In the genomic region with DNA sequence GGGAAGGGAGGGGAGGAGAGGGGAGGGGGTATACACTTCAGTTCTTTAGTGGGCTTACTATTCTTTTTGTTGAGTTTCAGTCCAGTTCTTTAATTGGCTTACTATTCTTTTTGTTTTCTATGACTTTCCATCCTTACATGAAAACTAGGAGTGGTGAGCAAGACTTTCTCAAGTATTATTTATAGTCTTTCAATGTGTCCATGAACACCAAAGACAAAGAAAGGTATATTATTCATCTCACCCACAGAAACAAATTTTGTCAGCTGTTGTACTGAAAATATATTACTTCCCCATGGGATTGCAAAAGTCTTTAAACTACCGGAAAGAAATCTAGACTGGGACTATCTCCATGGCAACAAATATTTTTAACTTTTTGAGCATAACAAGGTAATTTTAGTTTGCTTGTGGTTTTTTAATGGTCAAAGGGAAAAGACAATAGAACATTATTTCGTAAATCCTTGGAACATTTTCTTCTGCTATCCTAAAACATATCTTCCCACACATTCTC, we compare ENCODE assay signal across 9 cellular contexts. TPM values are rescaled to one million over a fixed set of nuclear protein-coding genes. Genes with fewer than 3 reads are reported as not detected.
A peak's percentile ranks its signal among the peaks of the same experiment; 100 is the strongest.
DNase-seq lines count a peak whose midpoint lies in the region; TF ChIP-seq lines count a peak whose summit lies in the region.
"Had no signal": no experiment of that assay in that cellular context is flagged by ENCODE, and none has a peak within 500 bp of the region (broad histone marks: within the 10 kb centered on the region; RNA-seq: fewer than 3 reads in every experiment).

No MANE protein-coding gene starts in this region.

- no peak for TF ChIP-seq EP300 in ovary (IDR thresholded peaks at IDR 0.05)

- H3K4me1 ChIP-seq in ovary (ENCODE audit: insufficient read depth): no peaks in the 10 kb centered on the region

- H3K27me3 ChIP-seq in ovary: no peaks in the 10 kb centered on the region

- 0 to 3% (median 2%) methylated on average over 2 of the region's 2 CpGs for WGBS in ovary, 3 donors

- DNase-seq in GM04503 (ENCODE audit: low read depth): peak; percentile 97
- DNase-seq in SIG-M5 treated with dmso at 0.1 percent for 504 hours (lab: John Stamatoyannopoulos, UW; ENCODE audit: unreplicated experiment): peak; percentile 97
- peak; percentile 98 for DNase-seq in fibroblast of pulmonary artery (ENCODE audit: low read depth)
- peak; percentile 80 for DNase-seq in renal cortical epithelial cell (ENCODE audit: low read depth)
- no peak for DNase-seq in NCI-H1092 (lab: John Stamatoyannopoulos, UW)
- DNase-seq in T-helper 9 cell: no peak
- DNase-seq in ovary: no peak
- no peak for DNase-seq in retina
- DNase-seq: activated effector memory CD4-positive, alpha-beta T cell treated with anti-CD3 and anti-CD28 coated beads, Interleukin-2, amount 50 U/mL, for 16 hours had no signal

- no peaks in the 10 kb centered on the region for H3K36me3 ChIP-seq in ovary

- intact Hi-C loops in ovary (cut with DNase I): no loop called here

- TF ChIP-seq POLR2A in ovary (IDR thresholded peaks at IDR 0.05): no peak

- TF ChIP-seq CTCF in fibroblast of pulmonary artery (IDR thresholded peaks at IDR 0.05; ENCODE audit: low read length, missing control alignments) (no peak), ovary (IDR thresholded peaks at IDR 0.05) (no peak)

- peak overlapping the region in 1 of 2 donors; percentile 73 for H3K27ac ChIP-seq in ovary

- no peak overlapping the region for H3K4me3 ChIP-seq in fibroblast of pulmonary artery (replicated peaks; ENCODE audit: low read depth, low read length)
- H3K4me3 ChIP-seq in ovary: no peak overlapping the region

- no peaks in the 10 kb centered on the region for H3K9me3 ChIP-seq in ovary

RNA-seq across cellular contexts. Expression of gene ADAM17, which starts 17.6 kb away (rescaled TPM):
- 67.6 and 71.5 TPM in 2 replicates for total RNA-seq in renal cortical epithelial cell
- total RNA-seq in ovary: 10 to 100 TPM; 24.3 to 46.6 (median 30.0) TPM
- polyA plus RNA-seq in ovary: 10 to 100 TPM; 10.2 to 22.8 TPM

Comparison
In these comparisons a context has a peak if more than half of its experiments do, and no peak if none do; other contexts are left out.
1. DNase-seq: peak in GM04503 (single experiment), SIG-M5 treated with dmso at 0.1 percent for 504 hours (single experiment), fibroblast of pulmonary artery (single experiment) and renal cortical epithelial cell (single experiment); none in NCI-H1092 (single experiment), T-helper 9 cell (single experiment), ovary (0 of 5) and retina (single experiment).